ENCODE assay signal across 13 cellular contexts in genomic region chr4:185211641-185212040, GRCh38. TPM values are rescaled to one million over a fixed set of nuclear protein-coding genes. Genes with fewer than 3 reads are reported as not detected.
A peak's percentile ranks its signal among the peaks of the same experiment; 100 is the strongest.
DNase-seq lines count a peak whose midpoint lies in the region; ATAC-seq and TF ChIP-seq lines count a peak whose summit lies in the region.
"Had no signal": no experiment of that assay in that cellular context is flagged by ENCODE, and none has a peak within 500 bp of the region (broad histone marks: within the 10 kb centered on the region; RNA-seq: fewer than 3 reads in every experiment).

No MANE protein-coding gene starts in this region.

- peak overlapping the region; percentile 90 for H3K4me3 Mint-ChIP-seq in activated T-helper 17 cell treated with anti-CD3 and anti-CD28 coated beads, Interleukin-2, amount 50 U/mL, for 72 hours
- H3K4me3 Mint-ChIP-seq in immature natural killer cell (peak overlapping the region; percentile 87 to 91 (median 89)), type B pancreatic cell (peak overlapping the region; percentile 97)

- H3K36me3 Mint-ChIP-seq in activated T-helper 17 cell treated with anti-CD3 and anti-CD28 coated beads, Interleukin-2, amount 50 U/mL, for 72 hours (ENCODE audit: low read depth), result peaks cover 22% of the 10 kb centered on the region
- no peaks in the 10 kb centered on the region for H3K36me3 Mint-ChIP-seq in immature natural killer cell
- H3K36me3 Mint-ChIP-seq in type B pancreatic cell, result no peaks in the 10 kb centered on the region

- H3K9me3 ChIP-seq in right atrium auricular region, result no peaks in the 10 kb centered on the region
- H3K9me3 ChIP-seq: gastroesophageal sphincter had no signal

- ATAC-seq in left cardiac atrium (no peak), GM18868 (IDR thresholded peaks at IDR 0.05; ENCODE audit: unreplicated experiment) (no peak)
- ATAC-seq in activated T-helper 17 cell treated with anti-CD3 and anti-CD28 coated beads, Interleukin-2, amount 50 U/mL, for 72 hours (replicated peaks), result no peak
- ATAC-seq: gastroesophageal sphincter had no signal

- no peaks in the 10 kb centered on the region for H3K36me3 ChIP-seq in right atrium auricular region
- H3K36me3 ChIP-seq: gastroesophageal sphincter had no signal

- no peak for DNase-seq in right atrium auricular region (ENCODE audit: low spot score)
- no peak for DNase-seq in left cardiac atrium
- no peak for DNase-seq in immature natural killer cell
- DNase-seq in type B pancreatic cell (ENCODE audit: extremely low spot score, unreplicated experiment), result no peak
- no peak for DNase-seq in NCI-H1436 (lab: John Stamatoyannopoulos, UW)
- no peak for DNase-seq in COLO829 (ENCODE audit: low spot score)
- DNase-seq: activated effector memory CD4-positive, alpha-beta T cell treated with anti-CD3 and anti-CD28 coated beads, Interleukin-2, amount 50 U/mL, for 16 hours; NCI-H1694; Right ventricle myocardium superior had no signal

- no peak overlapping the region for H3K27ac Mint-ChIP-seq in activated T-helper 17 cell treated with anti-CD3 and anti-CD28 coated beads, Interleukin-2, amount 50 U/mL, for 72 hours
- no peak overlapping the region for H3K27ac Mint-ChIP-seq in immature natural killer cell
- peak overlapping the region; percentile 54 for H3K27ac Mint-ChIP-seq in type B pancreatic cell

- TF ChIP-seq CTCF in right atrium auricular region (IDR thresholded peaks at IDR 0.05), result no peak
- TF ChIP-seq CTCF in type B pancreatic cell (conservative IDR thresholded peaks at IDR 0.05), result no peak

- intact Hi-C loops in left cardiac atrium (cut with DNase I), result no loop called here

- H3K27me3 ChIP-seq in right atrium auricular region, result no peaks in the 10 kb centered on the region
- H3K27me3 ChIP-seq: gastroesophageal sphincter had no signal

- peaks cover 26% of the 10 kb centered on the region for H3K4me1 Mint-ChIP-seq in activated T-helper 17 cell treated with anti-CD3 and anti-CD28 coated beads, Interleukin-2, amount 50 U/mL, for 72 hours
- H3K4me1 Mint-ChIP-seq in immature natural killer cell (peaks cover 36 to 38% of the 10 kb centered on the region in 2 donors), type B pancreatic cell (ENCODE audit: unreplicated experiment) (peaks cover 26% of the 10 kb centered on the region)

- H3K4me1 ChIP-seq in right atrium auricular region, result peaks cover 0 to 33% of the 10 kb centered on the region in 2 donors
- H3K4me1 ChIP-seq: parathyroid adenoma had no signal

- H3K27ac ChIP-seq in right atrium auricular region, result peak overlapping the region; percentile 88 to 91
- H3K27ac ChIP-seq: parathyroid adenoma had no signal

- no peaks in the 10 kb centered on the region for H3K9me3 Mint-ChIP-seq in activated T-helper 17 cell treated with anti-CD3 and anti-CD28 coated beads, Interleukin-2, amount 50 U/mL, for 72 hours
- H3K9me3 Mint-ChIP-seq in immature natural killer cell (no peaks in the 10 kb centered on the region), type B pancreatic cell (no peaks in the 10 kb centered on the region)

- H3K4me3 ChIP-seq in right atrium auricular region, result peak overlapping the region in 1 of 2 donors; percentile 79

- no peaks in the 10 kb centered on the region for H3K27me3 Mint-ChIP-seq in activated T-helper 17 cell treated with anti-CD3 and anti-CD28 coated beads, Interleukin-2, amount 50 U/mL, for 72 hours
- peaks cover 1 to 12% (median 5%) of the 10 kb centered on the region in 3 donors for H3K27me3 Mint-ChIP-seq in immature natural killer cell (ENCODE audit: low read depth in 3 of 3)
- H3K27me3 Mint-ChIP-seq in type B pancreatic cell, result peaks cover 26% of the 10 kb centered on the region

RNA-seq across cellular contexts. Expression of gene SNX25, which starts 2.2 kb away (rescaled TPM):
- total RNA-seq in right atrium auricular region (10 to 100 TPM; 13.2 to 16.8 TPM), left cardiac atrium (10 to 100 TPM; 15.4 to 16.6 TPM), type B pancreatic cell (ENCODE audit: low replicate concordance) (9.4 and 11.2 TPM in 2 replicates)
- total RNA-seq in activated T-helper 17 cell treated with anti-CD3 and anti-CD28 coated beads, Interleukin-2, amount 50 U/mL, for 72 hours, result 10 to 100 TPM; 28.2 to 31.2 TPM
- polyA plus RNA-seq in immature natural killer cell, result 1 to 10 TPM; 1.9 to 5.2 (median 3.3) TPM

RNA-seq across cellular contexts. Expression of gene CFAP97, which starts 7.8 kb away (rescaled TPM):
- 10 to 100 TPM; 14.1 to 15.1 TPM for total RNA-seq in right atrium auricular region
- 10 to 100 TPM; 16.8 to 25.9 TPM for total RNA-seq in left cardiac atrium
- total RNA-seq in activated T-helper 17 cell treated with anti-CD3 and anti-CD28 coated beads, Interleukin-2, amount 50 U/mL, for 72 hours, result 10 to 100 TPM; 33.7 to 37.0 TPM
- 10 to 100 TPM; 65.3 to 95.5 (median 78.9) TPM for polyA plus RNA-seq in immature natural killer cell
- total RNA-seq in type B pancreatic cell (ENCODE audit: low replicate concordance), result 13.8 and 21.6 TPM in 2 replicates
